7 cellular contexts compared by ENCODE assay signal in genomic region chr6:154154389-154154967, GRCh38.
DNase-seq lines count a peak whose midpoint lies in the region; ATAC-seq and TF ChIP-seq lines count a peak whose summit lies in the region.

No MANE protein-coding gene starts in this region.

- no peaks in the 10 kb centered on the region for H3K9me3 ChIP-seq in T-helper 17 cell (ENCODE audit: control insufficient read depth, low read length, poor library complexity, severe bottlenecking)

- H3K4me3 ChIP-seq in astrocyte of the cerebellum (ENCODE audit: low read depth, low read length) = no peak overlapping the region
- H3K4me3 ChIP-seq in kidney epithelial cell (ENCODE audit: low read depth, low read length) = no peak overlapping the region

- in situ Hi-C loops in astrocyte of the cerebellum (cut with HindIII; ENCODE audit: low sequenced_read_pairs) = loop anchor here (25.0 kb wide), 1 partner anchor 233 kb away; no protein-coding TSS in a partner anchor

- TF ChIP-seq CTCF in astrocyte of the cerebellum (IDR thresholded peaks at IDR 0.05; ENCODE audit: low read depth, low read length, missing control alignments) (peak; percentile 60), kidney epithelial cell (IDR thresholded peaks at IDR 0.05; ENCODE audit: insufficient read depth, low read length, poor library complexity, severe bottlenecking) (peak; percentile 71)

- DNase-seq in GM04504 (ENCODE audit: low read depth) (peak; percentile 21), NCI-H128 (lab: John Stamatoyannopoulos, UW; ENCODE audit: unreplicated experiment) (peak; percentile 49), T-helper 17 cell (peak; percentile 23 to 53 (median 30)), astrocyte of the cerebellum (ENCODE audit: low read depth) (peak; percentile 81), kidney epithelial cell (ENCODE audit: low read depth) (no peak)
- DNase-seq in stimulated activated CD4-positive, alpha-beta T cell treated with anti-CD3 and anti-CD28 coated beads, Interleukin-4, amount 100 ng/mL, for 48 hours (ENCODE audit: low read depth in 2 of 2) = peak; percentile 48 to 52

- no peaks in the 10 kb centered on the region for H3K36me3 ChIP-seq in kidney epithelial cell (ENCODE audit: control insufficient read depth, insufficient read depth, low read length)

- H3K27ac Mint-ChIP-seq in T-helper 17 cell = peak overlapping the region; percentile 96

- ATAC-seq in T-helper 17 cell (peak; percentile 33), GM21825 (IDR thresholded peaks at IDR 0.05; ENCODE audit: unreplicated experiment) (no peak)

- peaks cover 8% of the 10 kb centered on the region for H3K27me3 Mint-ChIP-seq in T-helper 17 cell

- H3K27me3 ChIP-seq in kidney epithelial cell (ENCODE audit: control insufficient read depth, insufficient read depth, low read length) = no peaks in the 10 kb centered on the region

- no peaks in the 10 kb centered on the region for H3K36me3 Mint-ChIP-seq in T-helper 17 cell (ENCODE audit: low read depth)

- H3K4me3 Mint-ChIP-seq in T-helper 17 cell = no peak overlapping the region

- peaks cover 30% of the 10 kb centered on the region for H3K4me1 Mint-ChIP-seq in T-helper 17 cell
